Comparison of ENCODE assay signal across 26 cellular contexts in genomic region chr13:113033054-113033453, GRCh38.
DNase-seq lines count a peak whose midpoint lies in the region; ATAC-seq, FAIRE-seq and TF ChIP-seq lines count a peak whose summit lies in the region.
"Had no signal": no experiment of that assay in that cellular context is flagged by ENCODE, and none has a peak within 500 bp of the region (broad histone marks: within the 10 kb centered on the region; RNA-seq: fewer than 3 reads in every experiment).

No MANE protein-coding gene starts in this region.

- H2AK5ac ChIP-seq in H1 (ENCODE audit: low read depth, low read length), result no peak overlapping the region
- H2AK5ac ChIP-seq in mesendoderm (ENCODE audit: low read length), result no peak overlapping the region

- H3K4ac ChIP-seq in H1 (replicated peaks; ENCODE audit: insufficient read length, low read depth, low read length) (no peak overlapping the region), mesendoderm (ENCODE audit: low read depth, low read length) (no peak overlapping the region)

- H3K23ac ChIP-seq in H1 (ENCODE audit: insufficient read length), result no peak overlapping the region
- no peak overlapping the region for H3K23ac ChIP-seq in mesendoderm (ENCODE audit: low read length)

- no peak for TF ChIP-seq POLR2A in H1 (IDR thresholded peaks at IDR 0.05; ENCODE audit: control extremely low read depth in 1 of 2, low read depth in 2 of 2, low read length in 2 of 2)

- POLR2A ChIA-PET in H1 (lab: Charles Lee; ENCODE audit: partially characterized antibody), result no interaction called here

- no peak for ATAC-seq in HG02623 (IDR thresholded peaks at IDR 0.05; ENCODE audit: unreplicated experiment)
- ATAC-seq: A549, GM23338 had no signal

- H3K23me2 ChIP-seq in H1 (ENCODE audit: low read depth, low read length), result peaks cover 3% of the 10 kb centered on the region; the same call in 1 of the 2 replicates

- CTCF ChIA-PET in H1 (lab: Charles Lee; ENCODE audit: partially characterized antibody), result interaction anchor here (0.8 to 1.6 kb wide), 3 partner anchors 83 to 95 kb away, joined by 3 to 4 read pairs (median 4); no protein-coding TSS in a partner anchor

- H3K14ac ChIP-seq in H1 (ENCODE audit: insufficient read length), result no peak overlapping the region

- H3K36me3 ChIP-seq in H1 (ENCODE audit: control insufficient read depth in 2 of 4, insufficient read depth in 4 of 4, low read length in 3 of 4) (no peaks in the 10 kb centered on the region), mesendoderm (ENCODE audit: control insufficient read depth, insufficient read depth, low read length) (no peaks in the 10 kb centered on the region)
- H3K36me3 ChIP-seq: BE2C; BLaER1 treated with 17β-estradiol and CSF1 and Interleukin-3, amounts not matched to agents 10 nM and 100 nM; HAP-1 had no signal

- H3K4me1 ChIP-seq in H1 (replicated peaks in 1 of 4; ENCODE audit: control insufficient read depth in 3 of 4, insufficient read depth in 4 of 4, low read length in 3 of 4), result peaks cover 0 to 3% (median 0%) of the 10 kb centered on the region in 4 experiments; a peak in 3 of 7 replicates
- no peaks in the 10 kb centered on the region for H3K4me1 ChIP-seq in mesendoderm (ENCODE audit: control insufficient read depth, low read depth, low read length)
- H3K4me1 ChIP-seq: A549, BE2C, HAP-1 had no signal

- H3K79me1 ChIP-seq in H1 (ENCODE audit: low read depth, low read length) (no peaks in the 10 kb centered on the region; the same call in 1 of the 2 replicates), mesendoderm (ENCODE audit: low read length) (no peaks in the 10 kb centered on the region)

- H4K91ac ChIP-seq in H1 (replicated peaks; ENCODE audit: insufficient read length, low read length), result no peak overlapping the region

- H3K4me2 ChIP-seq in H1 (ENCODE audit: insufficient read depth in 1 of 2, low read depth in 2 of 2, low read length in 2 of 2) (no peak overlapping the region), mesendoderm (ENCODE audit: low read length) (no peak overlapping the region)
- H3K4me2 ChIP-seq: A549; BLaER1 treated with 17β-estradiol and CSF1 and Interleukin-3, amounts not matched to agents 10 nM and 100 nM; GM23338 had no signal

- no peak overlapping the region for H2BK20ac ChIP-seq in H1 (ENCODE audit: low read length)

- H2BK15ac ChIP-seq in H1 (ENCODE audit: low read length) (no peak overlapping the region), mesendoderm (replicated peaks; ENCODE audit: low read depth) (no peak overlapping the region)

- no peaks in the 10 kb centered on the region for H3K79me2 ChIP-seq in H1 (ENCODE audit: control insufficient read depth in 1 of 2, insufficient read depth in 2 of 2, low read length in 2 of 2)
- no peaks in the 10 kb centered on the region for H3K79me2 ChIP-seq in mesendoderm (ENCODE audit: control insufficient read depth, insufficient read depth, low read length)

- no peak overlapping the region for H4K5ac ChIP-seq in H1 (ENCODE audit: insufficient read length, low read depth, low read length)
- H4K5ac ChIP-seq in mesendoderm (ENCODE audit: low read length), result no peak overlapping the region

- H3K18ac ChIP-seq in H1 (ENCODE audit: extremely low read depth, low read length) (no peak overlapping the region), mesendoderm (ENCODE audit: low read length) (no peak overlapping the region)

- H4K20me1 ChIP-seq in H1 (replicated peaks in 1 of 2; ENCODE audit: control insufficient read depth in 1 of 2, insufficient read depth in 2 of 2, low read length in 2 of 2), result peaks cover 0 to 7% of the 10 kb centered on the region in 2 experiments

- TF ChIP-seq CTCF in H1 (IDR thresholded peaks at IDR 0.05; ENCODE audit: control extremely low read depth in 1 of 3, insufficient read depth in 1 of 3, low read depth in 1 of 3, low read length in 3 of 3), result no peak

- H3K27me3 ChIP-seq in H1 (replicated peaks in 1 of 4; ENCODE audit: control insufficient read depth in 3 of 4, extremely low read depth in 1 of 4, insufficient read depth in 3 of 4, low read length in 3 of 4) (no peaks in the 10 kb centered on the region), mesendoderm (ENCODE audit: insufficient read depth, low read length, poor library complexity) (no peaks in the 10 kb centered on the region)
- H3K27me3 ChIP-seq: BE2C had no signal

- H2BK5ac ChIP-seq in H1 (ENCODE audit: low read depth, low read length), result no peak overlapping the region
- no peak overlapping the region for H2BK5ac ChIP-seq in mesendoderm (ENCODE audit: low read length)

- no peak for TF ChIP-seq RAD21 in H1 (IDR thresholded peaks at IDR 0.05 in 1 of 2, conservative IDR thresholded peaks at IDR 0.05 in 1 of 2; ENCODE audit: low read depth in 2 of 2, low read length in 2 of 2)

- no peak overlapping the region for H3K9ac ChIP-seq in H1 (replicated peaks in 1 of 4; ENCODE audit: extremely low read depth in 1 of 4, low read depth in 3 of 4, low read length in 3 of 4)
- no peak overlapping the region for H3K9ac ChIP-seq in mesendoderm (ENCODE audit: low read length)
- H3K9ac ChIP-seq: BLaER1 treated with 17β-estradiol and CSF1 and Interleukin-3, amounts not matched to agents 10 nM and 100 nM had no signal

- 80% methylated on average over 18 of the region's 28 CpGs; no CpG with 5 or more reads in 1 of the 2 experiments for WGBS in H1 (ENCODE audit: extremely low coverage in 1 of 2, insufficient coverage in 1 of 2, insufficient read length in 1 of 2, insufficient replicate concordance in 2 of 2, low coverage in 1 of 2, low lambda C conversion rate in 2 of 2, missing lambda C conversion rate in 1 of 2), 2 experiments
- no CpG with 5 or more reads among the region's 28 CpGs for WGBS in mesendoderm (ENCODE audit: extremely low coverage, insufficient coverage, low lambda C conversion rate)

- FAIRE-seq in HTR-8/SVneo (lab: Jason Lieb, UNC) (peak; percentile 58), H1 (lab: Jason Lieb, UNC) (no peak)
- FAIRE-seq: A549, D721Med, GM12891, GM18507, H54 had no signal

- H2AFZ ChIP-seq in H1 (ENCODE audit: low read length), result no peak overlapping the region
- H2AFZ ChIP-seq: GM23338 had no signal

- H2BK120ac ChIP-seq in H1 (replicated peaks; ENCODE audit: low read depth, low read length) (no peak overlapping the region), mesendoderm (ENCODE audit: low read depth, low read length) (no peak overlapping the region)

- H3K56ac ChIP-seq in H1 (replicated peaks; ENCODE audit: insufficient read length, low read depth, low read length) (no peak overlapping the region), mesendoderm (ENCODE audit: low read length) (no peak overlapping the region)

- H3K27ac ChIP-seq in H1 (ENCODE audit: low read depth, low read length) (no peak overlapping the region), mesendoderm (ENCODE audit: low read depth, low read length) (no peak overlapping the region)
- H3K27ac ChIP-seq: A549; BLaER1 treated with 17β-estradiol and CSF1 and Interleukin-3, amounts not matched to agents 10 nM and 100 nM had no signal

- H3K4me3 ChIP-seq in H1 (ENCODE audit: extremely low read depth in 1 of 4, insufficient read depth in 2 of 4, low read depth in 3 of 4, low read length in 4 of 4) (no peak overlapping the region), mesendoderm (ENCODE audit: low read length) (no peak overlapping the region)
- H3K4me3 ChIP-seq: A549; BLaER1 treated with 17β-estradiol and CSF1 and Interleukin-3, amounts not matched to agents 10 nM and 100 nM; GM23338; HAP-1 had no signal

- H2BK12ac ChIP-seq in H1 (ENCODE audit: low read depth, low read length), result no peak overlapping the region

- TF ChIP-seq EP300 in H1 (IDR thresholded peaks at IDR 0.05; ENCODE audit: borderline replicate concordance in 1 of 2, low read depth in 2 of 2, low read length in 2 of 2), result no peak

- DNase-seq in HTR-8/SVneo (ENCODE audit: insufficient read length, low spot score) (no peak), H1 (ENCODE audit: low read depth in 1 of 2, low spot score in 2 of 2) (no peak), mesendoderm (peak; percentile 20), middle frontal gyrus (ENCODE audit: extremely low spot score, low spot score) (no peak), amygdala (lab: John Stamatoyannopoulos, UW) (no peak)
- no peak for DNase-seq in activated CD4-positive, alpha-beta T cell treated with anti-CD3 and anti-CD28 coated beads for 4 hours
- DNase-seq: 8988T; ACHN; AML-193; BE2C; CD4-positive, alpha-beta T cell; CD8-positive, alpha-beta memory T cell; DMS 273 treated with DMSO at 0.1 percent for 48 hours; DMS79; EL; GF-D8; HFFc6 had no signal

- peaks cover 0 to 8% of the 10 kb centered on the region in 2 experiments; a peak in 1 of 4 replicates for H3K9me3 ChIP-seq in H1 (ENCODE audit: insufficient read depth in 2 of 2, low read depth in 1 of 2, low read length in 1 of 2)
- H3K9me3 ChIP-seq: A549, BE2C, HAP-1 had no signal

- no peak overlapping the region for H4K8ac ChIP-seq in H1 (ENCODE audit: extremely low read depth, insufficient read depth, low read length)
- H4K8ac ChIP-seq in mesendoderm (ENCODE audit: low read depth, low read length), result no peak overlapping the region

TF ChIP-seq in H1, 55 proteins besides CTCF, POLR2A, EP300 and RAD21:
- no peak for TF ChIP-seq NANOG (IDR thresholded peaks at IDR 0.05; ENCODE audit: insufficient read depth, low read depth, low read length, poor library complexity, severe bottlenecking)
- TF ChIP-seq EGR1 (IDR thresholded peaks at IDR 0.05; ENCODE audit: borderline replicate concordance, low read depth, low read length), result peak; percentile 83; the same call in 1 of the 2 replicates
- peak; percentile 52; the same call in 1 of the 2 replicates for TF ChIP-seq FOSL1 (IDR thresholded peaks at IDR 0.05; ENCODE audit: insufficient read depth, low read depth, low read length)
